In genomic region chr17:8122391-8122922, GRCh38 we compare ENCODE assay signal across 8 cellular contexts. TPM values are rescaled to one million over a fixed set of nuclear protein-coding genes. Genes with fewer than 3 reads are reported as not detected.
DNase-seq lines count a peak whose midpoint lies in the region; ATAC-seq and TF ChIP-seq lines count a peak whose summit lies in the region.

No MANE protein-coding gene starts in this region.

- H3K4me3 Mint-ChIP-seq in activated naive CD8-positive, alpha-beta T cell treated with anti-CD3 and anti-CD28 coated beads, Interleukin-2, amount 50 U/mL, for 24 hours: peak overlapping the region; percentile 93

- peaks cover 17% of the 10 kb centered on the region for H3K36me3 Mint-ChIP-seq in activated naive CD8-positive, alpha-beta T cell treated with anti-CD3 and anti-CD28 coated beads, Interleukin-2, amount 50 U/mL, for 24 hours (ENCODE audit: low read depth)

- DNase-seq in BJ (ENCODE audit: low read depth) (no peak), kidney epithelial cell (ENCODE audit: low read depth) (no peak), thoracic aorta (ENCODE audit: low spot score) (no peak), GM10248 (ENCODE audit: extremely low spot score) (no peak)
- peak; percentile 40 for DNase-seq in activated naive CD8-positive, alpha-beta T cell treated with anti-CD3 and anti-CD28 coated beads, Interleukin-2, amount 50 U/mL, for 24 hours

- TF ChIP-seq CTCF in BJ (IDR thresholded peaks at IDR 0.05; ENCODE audit: insufficient read depth, low read depth, low read length): no peak
- TF ChIP-seq CTCF in kidney epithelial cell (IDR thresholded peaks at IDR 0.05; ENCODE audit: insufficient read depth, low read length, poor library complexity, severe bottlenecking): no peak
- no peak for TF ChIP-seq CTCF in thoracic aorta (IDR thresholded peaks at IDR 0.05)
- no peak for TF ChIP-seq CTCF in GM10248 (IDR thresholded peaks at IDR 0.05; ENCODE audit: control extremely low read depth, extremely low read depth, low read depth, missing control alignments)

- H3K9ac ChIP-seq in HUES6 (ENCODE audit: low read length): peak overlapping the region; percentile 2

- H3K27me3 Mint-ChIP-seq in activated naive CD8-positive, alpha-beta T cell treated with anti-CD3 and anti-CD28 coated beads, Interleukin-2, amount 50 U/mL, for 24 hours: peaks cover 62% of the 10 kb centered on the region

- H3K4me1 ChIP-seq in HUES6 (ENCODE audit: control insufficient read depth, insufficient read depth, low read length) (peaks cover 13% of the 10 kb centered on the region), thoracic aorta (ENCODE audit: control insufficient read depth in 1 of 2, low read depth in 2 of 2) (peaks cover 55 to 70% of the 10 kb centered on the region in 2 donors)

- H3K27me3 ChIP-seq in BJ (ENCODE audit: control insufficient read depth, insufficient read depth, low read length) (no peaks in the 10 kb centered on the region; the same call in 1 of the 2 replicates), HUES6 (ENCODE audit: control insufficient read depth, insufficient read depth, low read length) (peaks cover 64% of the 10 kb centered on the region), kidney epithelial cell (ENCODE audit: control insufficient read depth, insufficient read depth, low read length) (peaks cover 30% of the 10 kb centered on the region), thoracic aorta (replicated peaks; ENCODE audit: insufficient read depth) (no peaks in the 10 kb centered on the region)

- peak overlapping the region; percentile 42 for H3K27ac Mint-ChIP-seq in activated naive CD8-positive, alpha-beta T cell treated with anti-CD3 and anti-CD28 coated beads, Interleukin-2, amount 50 U/mL, for 24 hours

- H3K36me3 ChIP-seq in BJ (ENCODE audit: control insufficient read depth, insufficient read depth, low read length): no peaks in the 10 kb centered on the region
- no peaks in the 10 kb centered on the region for H3K36me3 ChIP-seq in HUES6 (ENCODE audit: control insufficient read depth, insufficient read depth, low read length)
- H3K36me3 ChIP-seq in kidney epithelial cell (ENCODE audit: control insufficient read depth, insufficient read depth, low read length): no peaks in the 10 kb centered on the region
- H3K36me3 ChIP-seq in thoracic aorta: no peaks in the 10 kb centered on the region

- H3K4me3 ChIP-seq in BJ (ENCODE audit: low read depth, low read length) (peak overlapping the region; percentile 59), HUES6 (ENCODE audit: low read depth, low read length) (peak overlapping the region; percentile 78), kidney epithelial cell (ENCODE audit: low read depth, low read length) (peak overlapping the region; percentile 38), thoracic aorta (peak overlapping the region; percentile 80)

- H3K27ac ChIP-seq in HUES6 (ENCODE audit: low read depth, low read length) (no peak overlapping the region), thoracic aorta (no peak overlapping the region)

- H3K4me1 Mint-ChIP-seq in activated naive CD8-positive, alpha-beta T cell treated with anti-CD3 and anti-CD28 coated beads, Interleukin-2, amount 50 U/mL, for 24 hours: peaks cover 84% of the 10 kb centered on the region

- peaks cover 3% of the 10 kb centered on the region for H3K9me3 Mint-ChIP-seq in activated naive CD8-positive, alpha-beta T cell treated with anti-CD3 and anti-CD28 coated beads, Interleukin-2, amount 50 U/mL, for 24 hours

- POLR2A ChIA-PET in BJ (lab: Charles Lee): no interaction called here
- POLR2A ChIA-PET in GM10248 (lab: Yijun Ruan, JAX): interaction anchor here (0.6 to 1.0 kb wide), 3 partner anchors 31 to 636 kb away, joined by 3 to 9 read pairs (median 6); no protein-coding TSS in a partner anchor

- no peaks in the 10 kb centered on the region for H3K9me3 ChIP-seq in HUES6 (ENCODE audit: control insufficient read depth, insufficient read depth, low read depth, low read length)
- H3K9me3 ChIP-seq in thoracic aorta: no peaks in the 10 kb centered on the region

- ATAC-seq in activated naive CD8-positive, alpha-beta T cell treated with anti-CD3 and anti-CD28 coated beads, Interleukin-2, amount 50 U/mL, for 24 hours: no peak
- ATAC-seq in thoracic aorta (ENCODE audit: insufficient number of reproducible peaks, low FRiP score, low read depth) (no peak), GM18909 (IDR thresholded peaks at IDR 0.05; ENCODE audit: poor library complexity, unreplicated experiment) (no peak), GM19467 (IDR thresholded peaks at IDR 0.05; ENCODE audit: unreplicated experiment) (no peak)

- CTCF ChIA-PET in BJ (lab: Yijun Ruan, JAX): interaction anchor here (0.7 to 2.4 kb wide), 8 partner anchors 11 to 287 kb away, joined by 3 to 9 read pairs (median 4); no protein-coding TSS in a partner anchor
- CTCF ChIA-PET in GM10248 (lab: Yijun Ruan, JAX): interaction anchor here (0.6 to 3.8 kb wide), 14 partner anchors 12 to 130 kb away, joined by 3 to 43 read pairs (median 3); no protein-coding TSS in a partner anchor

RNA-seq across cellular contexts. Expression of gene HES7, which starts 1.4 kb away (rescaled TPM):
- not detected in 2 replicates for polyA plus RNA-seq in BJ (2011; rRNA removed)
- polyA minus RNA-seq in BJ (2011; rRNA and poly(A)+ RNA removed): 0.09 TPM in 1 of 2 replicates, not detected in the other
- total RNA-seq in kidney epithelial cell: 1.8 TPM in 1 of 2 replicates, not detected in the other
- not detected for total RNA-seq in thoracic aorta

RNA-seq across cellular contexts. Expression of gene ALOXE3, which starts 4.1 kb away (rescaled TPM):
- polyA plus RNA-seq in BJ (2011; rRNA removed): 0.04 and 0.10 TPM in 2 replicates
- polyA minus RNA-seq in BJ (2011; rRNA and poly(A)+ RNA removed): 0.05 TPM in 1 of 2 replicates, not detected in the other
- total RNA-seq in kidney epithelial cell (0.75 and 2.5 TPM in 2 replicates), thoracic aorta (not detected)

RNA-seq across cellular contexts. Expression of gene PER1, which starts 29.7 kb away (rescaled TPM):
- polyA plus RNA-seq in BJ (2011; rRNA removed): 5.1 and 7.7 TPM in 2 replicates
- 11.4 and 32.7 TPM in 2 replicates for polyA minus RNA-seq in BJ (2011; rRNA and poly(A)+ RNA removed)
- total RNA-seq in kidney epithelial cell (11.0 and 19.4 TPM in 2 replicates), thoracic aorta (100 to 1,000 TPM; 175 to 292 TPM)

RNA-seq across cellular contexts. Expression of gene ALOX12B, which starts 34.9 kb away (rescaled TPM):
- not detected in 2 replicates for polyA plus RNA-seq in BJ (2011; rRNA removed)
- polyA minus RNA-seq in BJ (2011; rRNA and poly(A)+ RNA removed): not detected in 2 replicates
- total RNA-seq in kidney epithelial cell: 0.08 and 1.2 TPM in 2 replicates
- not detected for total RNA-seq in thoracic aorta

RNA-seq across cellular contexts. Expression of gene VAMP2, which starts 40.3 kb away (rescaled TPM):
- polyA plus RNA-seq in BJ (2011; rRNA removed): 20.1 and 22.8 TPM in 2 replicates
- polyA minus RNA-seq in BJ (2011; rRNA and poly(A)+ RNA removed): 7.4 and 9.6 TPM in 2 replicates
- total RNA-seq in kidney epithelial cell: 7.0 and 8.0 TPM in 2 replicates
- 10 to 100 TPM; 36.0 to 50.3 TPM for total RNA-seq in thoracic aorta
